8 cellular contexts compared by ENCODE assay signal in genomic region chr9:27726244-27727141, GRCh38.
DNase-seq lines count a peak whose midpoint lies in the region; ATAC-seq and TF ChIP-seq lines count a peak whose summit lies in the region.

No MANE protein-coding gene starts in this region.

- TF ChIP-seq CTCF in fibroblast of villous mesenchyme (IDR thresholded peaks at IDR 0.05; ENCODE audit: insufficient read depth, low read depth, low read length) (peak; percentile 86), osteoblast (IDR thresholded peaks at IDR 0.05; ENCODE audit: extremely low read depth, low read depth, low read length) (peak; percentile 40)

- H3K4me2 ChIP-seq in osteoblast (ENCODE audit: insufficient read depth, low read length): no peak overlapping the region

- no peaks in the 10 kb centered on the region for H3K4me1 ChIP-seq in osteoblast (ENCODE audit: insufficient read depth, low read length)

- H3K27me3 ChIP-seq in osteoblast (ENCODE audit: insufficient read depth, low read length): no peaks in the 10 kb centered on the region

- H3K9me3 ChIP-seq in osteoblast (ENCODE audit: low read depth, low read length): no peaks in the 10 kb centered on the region

- peak; percentile 80 for ATAC-seq in HG03558 (IDR thresholded peaks at IDR 0.05; ENCODE audit: extremely low read depth, unreplicated experiment)

- H3K36me3 ChIP-seq in osteoblast (ENCODE audit: insufficient read depth, low read length): no peaks in the 10 kb centered on the region

- peak; percentile 4 for DNase-seq in CMK (ENCODE audit: low read depth)
- peak; percentile 5 for DNase-seq in GM19238 (ENCODE audit: insufficient read length, low spot score)
- DNase-seq in NCI-H82 treated with DMSO at 0.1 percent for 48 hours (lab: John Stamatoyannopoulos, UW; ENCODE audit: unreplicated experiment): peak; percentile 68
- DNase-seq in activated T-cell treated with anti-CD3 and anti-CD28 coated beads for 48 hours (ENCODE audit: low read depth): peak; percentile 38
- DNase-seq in fibroblast of villous mesenchyme (ENCODE audit: low read depth): peak; percentile 70
- no peak for DNase-seq in osteoblast (ENCODE audit: insufficient read length, low spot score, missing footprints)
- no peak for DNase-seq in epidermal melanocyte (ENCODE audit: insufficient read length, low spot score)

- no peaks in the 10 kb centered on the region for H4K20me1 ChIP-seq in osteoblast (ENCODE audit: insufficient read depth, low read length)

- no peak overlapping the region for H3K27ac ChIP-seq in osteoblast (ENCODE audit: low read depth, low read length)

- no peak overlapping the region for H2AFZ ChIP-seq in osteoblast (ENCODE audit: low read length)

- H3K79me2 ChIP-seq in osteoblast (ENCODE audit: insufficient read depth, low read length): no peaks in the 10 kb centered on the region

- no peak overlapping the region for H3K4me3 ChIP-seq in fibroblast of villous mesenchyme (ENCODE audit: low read depth, low read length)
- H3K4me3 ChIP-seq in osteoblast (ENCODE audit: insufficient read depth, low read length): no peak overlapping the region

Comparison
In these comparisons a context has a peak if more than half of its experiments do, and no peak if none do; other contexts are left out.
1. DNase-seq: peak in CMK (single experiment), GM19238 (single experiment), NCI-H82 treated with DMSO at 0.1 percent for 48 hours (single experiment), activated T-cell treated with anti-CD3 and anti-CD28 coated beads for 48 hours (single experiment) and fibroblast of villous mesenchyme (single experiment); none in osteoblast (single experiment) and epidermal melanocyte (single experiment).